In the genomic region with DNA sequence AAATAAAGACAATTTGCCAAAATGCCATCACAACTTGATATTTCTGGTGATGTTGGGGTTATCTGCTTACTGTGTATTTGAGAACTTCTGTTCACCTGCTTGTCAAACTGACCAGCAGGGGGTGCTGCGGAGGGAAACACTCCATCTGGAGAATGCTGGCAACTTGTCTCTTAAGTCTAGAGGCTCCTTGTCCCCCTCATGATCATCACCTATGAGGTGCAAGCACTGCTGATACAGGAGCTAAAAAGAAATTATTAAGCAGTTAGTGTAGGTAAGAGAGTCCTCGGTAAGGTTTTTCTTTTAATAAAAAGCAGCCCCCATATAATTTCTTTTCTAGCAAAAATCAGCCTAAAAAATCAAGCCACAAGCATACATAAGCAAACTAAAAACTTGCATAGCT, we compare ENCODE assay signal across 8 cellular contexts. TPM values are rescaled to one million over a fixed set of nuclear protein-coding genes. Genes with fewer than 3 reads are reported as not detected.
DNase-seq lines count a peak whose midpoint lies in the region; ATAC-seq, FAIRE-seq and TF ChIP-seq lines count a peak whose summit lies in the region.

No MANE protein-coding gene starts in this region.

- CTCF ChIA-PET in A549 (lab: Yijun Ruan, JAX) = interaction anchor here (0.7 to 2.1 kb wide), 10 partner anchors 10 to 379 kb away, joined by 3 to 10 read pairs (median 3); no protein-coding TSS in a partner anchor

- no peaks in the 10 kb centered on the region for H3K36me3 ChIP-seq in ascending aorta
- no peaks in the 10 kb centered on the region for H3K36me3 ChIP-seq in keratinocyte (ENCODE audit: control insufficient read depth in 2 of 2, extremely low read depth in 1 of 2, insufficient read depth in 2 of 2, low read length in 2 of 2)

- H3K27me3 ChIP-seq in ascending aorta = no peaks in the 10 kb centered on the region
- H3K27me3 ChIP-seq in keratinocyte (ENCODE audit: control insufficient read depth, extremely low read depth, insufficient read depth, low read length) = no peaks in the 10 kb centered on the region

- dilution Hi-C loops in keratinocyte (cut with MboI; ENCODE audit: extremely low pct_ligation_motif_present, low sequenced_read_pairs) = no loop called here

- H3K4me3 ChIP-seq in A549 (no peak overlapping the region), ascending aorta (no peak overlapping the region), keratinocyte (ENCODE audit: control insufficient read depth in 2 of 3, extremely low read depth in 1 of 3, insufficient read depth in 2 of 3, low read depth in 1 of 3, low read length in 3 of 3) (no peak overlapping the region)

- peaks cover 25% of the 10 kb centered on the region for H3K27me3 Mint-ChIP-seq in T-helper 2 cell treated with Interferon-gamma antibody and Interleukin-4, amounts not matched to agents 5 μg/mL and 100 μg/mL, for 36 hours (ENCODE audit: low read depth)

- H3K27ac Mint-ChIP-seq in T-helper 2 cell treated with Interferon-gamma antibody and Interleukin-4, amounts not matched to agents 5 μg/mL and 100 μg/mL, for 36 hours = no peak overlapping the region

- intact Hi-C loops in ascending aorta (cut with DNase I) = loop anchor here (2.0 to 5.0 kb wide), 2 partner anchors 83 to 104 kb away; no protein-coding TSS in a partner anchor

- H3K27ac ChIP-seq in A549 = no peak overlapping the region
- no peak overlapping the region for H3K27ac ChIP-seq in ascending aorta
- no peak overlapping the region for H3K27ac ChIP-seq in keratinocyte (ENCODE audit: control insufficient read depth, insufficient read depth, low read length)

- FAIRE-seq in A549 (lab: Jason Lieb, UNC) (no peak), keratinocyte (lab: Jason Lieb, UNC) (peak; percentile 67)

- H4K20me1 ChIP-seq in keratinocyte (ENCODE audit: control insufficient read depth, extremely low read depth, insufficient read depth, low read length) = no peaks in the 10 kb centered on the region

- H3K4me1 Mint-ChIP-seq in T-helper 2 cell treated with Interferon-gamma antibody and Interleukin-4, amounts not matched to agents 5 μg/mL and 100 μg/mL, for 36 hours (ENCODE audit: low read depth) = peaks cover 6% of the 10 kb centered on the region

- H3K4me3 Mint-ChIP-seq in T-helper 2 cell treated with Interferon-gamma antibody and Interleukin-4, amounts not matched to agents 5 μg/mL and 100 μg/mL, for 36 hours = no peak overlapping the region

- in situ Hi-C loops in GM13977 (cut with MboI; ENCODE audit: low pct_unique_long_range_greater_than_20kb, low sequenced_read_pairs, unreplicated experiment) = no loop called here

- no peaks in the 10 kb centered on the region for H3K36me3 Mint-ChIP-seq in T-helper 2 cell treated with Interferon-gamma antibody and Interleukin-4, amounts not matched to agents 5 μg/mL and 100 μg/mL, for 36 hours (ENCODE audit: low read depth)

- POLR2A ChIA-PET in A549 (lab: Yijun Ruan, JAX) = no interaction called here

- H3K4me2 ChIP-seq in A549 (no peak overlapping the region), keratinocyte (ENCODE audit: control insufficient read depth, extremely low read depth, insufficient read depth, low read depth, low read length) (no peak overlapping the region)

- no peaks in the 10 kb centered on the region for H3K9me3 Mint-ChIP-seq in T-helper 2 cell treated with Interferon-gamma antibody and Interleukin-4, amounts not matched to agents 5 μg/mL and 100 μg/mL, for 36 hours

- peak in 1 of 2 experiments; percentile 9; a peak in 1 of 5 replicates for TF ChIP-seq RAD21 in A549 (conservative IDR thresholded peaks at IDR 0.05 in 1 of 2, IDR thresholded peaks at IDR 0.05 in 1 of 2)

- ATAC-seq in A549 (peak; percentile 58 to 80; a peak in 4 of 6 replicates), HG03378 (IDR thresholded peaks at IDR 0.05; ENCODE audit: unreplicated experiment) (peak; percentile 63)

- H3K9me3 ChIP-seq in A549 (no peaks in the 10 kb centered on the region), ascending aorta (no peaks in the 10 kb centered on the region), keratinocyte (ENCODE audit: control insufficient read depth, low read depth, low read length) (no peaks in the 10 kb centered on the region)

- TF ChIP-seq POLR2A in A549 (IDR thresholded peaks at IDR 0.05; ENCODE audit: low read length) = no peak

- H3K4me1 ChIP-seq in A549 = 0 out of 3 replicates have a peak, but pooled peaks cover 2% of the 10 kb centered on the region
- no peaks in the 10 kb centered on the region for H3K4me1 ChIP-seq in ascending aorta
- no peaks in the 10 kb centered on the region for H3K4me1 ChIP-seq in keratinocyte (ENCODE audit: control insufficient read depth, extremely low read depth, insufficient read depth, low read length)

- H2AFZ ChIP-seq in keratinocyte (ENCODE audit: control insufficient read depth, low read length) = no peak overlapping the region

- DNase-seq in A549 (ENCODE audit: low read depth in 1 of 2, low spot score in 1 of 2) (peak in 1 of 2 experiments; percentile 67), GM13977 (ENCODE audit: low spot score) (no peak), ascending aorta (ENCODE audit: low spot score in 2 of 2) (peak in 1 of 2 donors; percentile 80), keratinocyte (ENCODE audit: low read depth, low spot score) (peak; percentile 23), DMS114 treated with DMSO at 0.1 percent for 48 hours (lab: John Stamatoyannopoulos, UW; ENCODE audit: unreplicated experiment) (no peak)
- DNase-seq in T-helper 2 cell treated with Interferon-gamma antibody and Interleukin-4, amounts not matched to agents 5 μg/mL and 100 μg/mL, for 36 hours (ENCODE audit: low spot score) = peak; percentile 57
- peak; percentile 76 for DNase-seq in stimulated activated CD4-positive, alpha-beta T cell treated with anti-CD3 and anti-CD28 coated beads, Interleukin-1b, Interleukin-23, amount 100 ng/mL, for 48 hours

- TF ChIP-seq EP300 in A549 (IDR thresholded peaks at IDR 0.05) = no peak

- TF ChIP-seq CTCF in A549 (IDR thresholded peaks at IDR 0.05) (peak; percentile 51), GM13977 (IDR thresholded peaks at IDR 0.05; ENCODE audit: extremely low read depth, insufficient read depth, missing control alignments) (peak; percentile 73), ascending aorta (IDR thresholded peaks at IDR 0.05) (peak; percentile 18 to 64 (median 43)), keratinocyte (optimal IDR thresholded peaks at IDR 0.05 in 1 of 3, IDR thresholded peaks at IDR 0.05 in 1 of 3, conservative IDR thresholded peaks at IDR 0.05 in 1 of 3; ENCODE audit: extremely low read depth in 1 of 3, insufficient read depth in 2 of 3, low read length in 3 of 3) (peak; percentile 56 to 73 (median 69))

- no peak overlapping the region for H3K9ac ChIP-seq in keratinocyte (ENCODE audit: control insufficient read depth, extremely low read depth, insufficient read depth, low read length)

- H3K79me2 ChIP-seq in keratinocyte (ENCODE audit: control insufficient read depth, insufficient read depth, low read length) = no peaks in the 10 kb centered on the region

- no peaks in the 10 kb centered on the region for H3K9me1 ChIP-seq in keratinocyte (ENCODE audit: control insufficient read depth, extremely low read depth, insufficient read depth, low read length)

- WGBS in A549 (ENCODE audit: missing lambda C conversion rate) = 9% methylated on average over 2 of the region's 2 CpGs

TF ChIP-seq in A549, 52 proteins besides CTCF, POLR2A, EP300 and RAD21:
- TF ChIP-seq SMC3 (IDR thresholded peaks at IDR 0.05) = peak; percentile 40; the same call in 2 of the 3 replicates
- no peak for TF ChIP-seq RARB (CRISPR knock-in tag; IDR thresholded peaks at IDR 0.05)
- TF ChIP-seq FOSL2 (IDR thresholded peaks at IDR 0.05) = no peak
- TF ChIP-seq FOSL2 (CRISPR knock-in tag; IDR thresholded peaks at IDR 0.05) = no peak

RNA-seq across cellular contexts. Expression of a gene that starts 32.7 kb away (rescaled TPM):
- polyA plus RNA-seq in A549 (2011; rRNA removed) (not detected in 2 replicates), A549 (2017; fragmentation: RNase III; extraction: RNeasy Plus Mini Kit Qiagen cat#74134 plus additional on column Dnase treatment) (not detected in 3 replicates), keratinocyte (not detected in 3 replicates)
- polyA plus RNA-seq in A549 (2012; cell fraction: cytosol; rRNA removed) = not detected in 2 replicates
- not detected in 2 replicates for polyA plus RNA-seq in A549 (2012; cell fraction: nucleus; rRNA removed)
- polyA minus RNA-seq in A549 (2011; rRNA and poly(A)+ RNA removed) = not detected in 2 replicates
- not detected for total RNA-seq in ascending aorta
- polyA plus RNA-seq in keratinocyte (2011; ENCODE audit: low read depth) = not detected
- polyA plus RNA-seq in keratinocyte (2011; cell fraction: cytosol; rRNA removed) = not detected in 2 replicates
- polyA plus RNA-seq in keratinocyte (2011; cell fraction: nucleus; rRNA removed) = not detected in 2 replicates
- polyA plus RNA-seq in keratinocyte (2012; ENCODE audit: low replicate concordance) = not detected in 2 replicates
- not detected in 3 replicates for polyA minus RNA-seq in keratinocyte
- not detected for polyA minus RNA-seq in keratinocyte (2011; cell fraction: cytosol; rRNA and poly(A)+ RNA removed)
- polyA minus RNA-seq in keratinocyte (2011; cell fraction: nucleus; rRNA and poly(A)+ RNA removed) = not detected in 2 replicates

RNA-seq across cellular contexts. Expression of a gene that starts 53.6 kb away (rescaled TPM):
- polyA plus RNA-seq in A549 (2011; rRNA removed) = 6.0 and 6.9 TPM in 2 replicates
- 1.8 and 2.3 TPM in 2 replicates for polyA plus RNA-seq in A549 (2012; cell fraction: cytosol; rRNA removed)
- polyA plus RNA-seq in A549 (2012; cell fraction: nucleus; rRNA removed) = 1.1 and 1.4 TPM in 2 replicates
- 11.0 to 12.6 TPM (median 11.6 TPM) in 3 replicates for polyA plus RNA-seq in A549 (2017; fragmentation: RNase III; extraction: RNeasy Plus Mini Kit Qiagen cat#74134 plus additional on column Dnase treatment)
- 2.6 and 3.9 TPM in 2 replicates for polyA minus RNA-seq in A549 (2011; rRNA and poly(A)+ RNA removed)
- not detected for total RNA-seq in ascending aorta
- polyA plus RNA-seq in keratinocyte = 0.54 to 5.3 TPM (median 4.9 TPM) in 3 replicates
- 0.15 TPM for polyA plus RNA-seq in keratinocyte (2011; ENCODE audit: low read depth)
- polyA plus RNA-seq in keratinocyte (2011; cell fraction: cytosol; rRNA removed) = 0.66 and 1.9 TPM in 2 replicates
- 0.64 and 1.1 TPM in 2 replicates for polyA plus RNA-seq in keratinocyte (2011; cell fraction: nucleus; rRNA removed)
- polyA plus RNA-seq in keratinocyte (2012; ENCODE audit: low replicate concordance) = 0.11 and 5.4 TPM in 2 replicates
- 0.53 to 9.1 TPM (median 2.4 TPM) in 3 replicates for polyA minus RNA-seq in keratinocyte
- polyA minus RNA-seq in keratinocyte (2011; cell fraction: cytosol; rRNA and poly(A)+ RNA removed) = 1.3 TPM
- polyA minus RNA-seq in keratinocyte (2011; cell fraction: nucleus; rRNA and poly(A)+ RNA removed) = 0.62 and 1.3 TPM in 2 replicates

Comparison
In these comparisons a context has a peak if more than half of its experiments do, and no peak if none do; other contexts are left out.
1. DNase-seq: peak in T-helper 2 cell treated with Interferon-gamma antibody and Interleukin-4, amounts not matched to agents 5 μg/mL and 100 μg/mL, for 36 hours (single experiment), keratinocyte (single experiment) and stimulated activated CD4-positive, alpha-beta T cell treated with anti-CD3 and anti-CD28 coated beads, Interleukin-1b, Interleukin-23, amount 100 ng/mL, for 48 hours (single experiment); none in GM13977 (single experiment) and DMS114 treated with DMSO at 0.1 percent for 48 hours (single experiment).
2. Peak in every context shown above with its lines, with median percentiles within 50 percentile points of each other: CTCF ChIP-seq.